In the genomic region with DNA sequence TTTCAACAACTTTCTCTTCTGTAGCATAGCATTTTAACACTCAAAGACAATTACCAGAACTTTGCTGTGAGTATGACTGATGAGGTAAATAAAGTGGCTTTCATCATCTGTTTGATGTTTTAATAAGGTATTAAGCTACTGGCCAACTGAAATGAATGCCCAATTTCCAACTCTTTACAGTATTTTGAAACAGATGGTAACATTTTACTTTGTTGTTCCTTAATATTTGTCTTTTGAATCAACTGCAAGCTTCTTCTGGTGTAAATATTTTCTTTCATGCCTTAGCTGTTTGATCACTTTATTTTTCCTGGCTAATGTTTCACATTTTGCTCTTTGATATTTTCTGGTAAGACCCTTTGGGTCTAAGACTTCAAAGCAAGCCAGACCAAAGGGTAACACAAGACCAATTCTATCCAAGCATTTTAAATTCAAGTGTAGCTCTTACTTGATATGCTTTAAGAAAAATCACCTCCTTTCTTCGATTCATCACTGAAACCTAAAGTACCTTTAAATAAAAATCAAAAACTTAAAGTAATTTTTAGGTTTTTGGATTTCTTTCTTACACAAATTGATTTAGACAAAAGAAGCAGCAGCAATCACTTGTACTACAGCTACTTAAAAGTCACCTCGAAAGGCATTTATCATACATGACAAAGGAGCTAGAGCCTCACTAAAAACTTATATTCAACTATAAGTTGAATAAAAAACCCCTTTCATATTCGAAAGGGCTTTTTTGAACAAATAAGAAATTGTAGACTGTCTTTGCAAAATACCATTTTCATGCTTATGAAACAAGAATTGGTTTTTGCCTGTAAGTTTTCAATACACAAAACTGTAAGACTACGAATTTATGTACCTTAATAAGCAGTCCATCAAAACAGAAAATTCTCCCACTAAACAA, we compare ENCODE assay signal across 1 cellular context.
A peak's percentile ranks its signal among the peaks of the same experiment; 100 is the strongest.
TF ChIP-seq lines count a peak whose summit lies in the region.

No MANE protein-coding gene starts in this region.

TF ChIP-seq in HepG2, 621 proteins besides CTCF, POLR2A, EP300 and RAD21 (continued from another document and continues in another):
- TF ChIP-seq, protein P1, sequence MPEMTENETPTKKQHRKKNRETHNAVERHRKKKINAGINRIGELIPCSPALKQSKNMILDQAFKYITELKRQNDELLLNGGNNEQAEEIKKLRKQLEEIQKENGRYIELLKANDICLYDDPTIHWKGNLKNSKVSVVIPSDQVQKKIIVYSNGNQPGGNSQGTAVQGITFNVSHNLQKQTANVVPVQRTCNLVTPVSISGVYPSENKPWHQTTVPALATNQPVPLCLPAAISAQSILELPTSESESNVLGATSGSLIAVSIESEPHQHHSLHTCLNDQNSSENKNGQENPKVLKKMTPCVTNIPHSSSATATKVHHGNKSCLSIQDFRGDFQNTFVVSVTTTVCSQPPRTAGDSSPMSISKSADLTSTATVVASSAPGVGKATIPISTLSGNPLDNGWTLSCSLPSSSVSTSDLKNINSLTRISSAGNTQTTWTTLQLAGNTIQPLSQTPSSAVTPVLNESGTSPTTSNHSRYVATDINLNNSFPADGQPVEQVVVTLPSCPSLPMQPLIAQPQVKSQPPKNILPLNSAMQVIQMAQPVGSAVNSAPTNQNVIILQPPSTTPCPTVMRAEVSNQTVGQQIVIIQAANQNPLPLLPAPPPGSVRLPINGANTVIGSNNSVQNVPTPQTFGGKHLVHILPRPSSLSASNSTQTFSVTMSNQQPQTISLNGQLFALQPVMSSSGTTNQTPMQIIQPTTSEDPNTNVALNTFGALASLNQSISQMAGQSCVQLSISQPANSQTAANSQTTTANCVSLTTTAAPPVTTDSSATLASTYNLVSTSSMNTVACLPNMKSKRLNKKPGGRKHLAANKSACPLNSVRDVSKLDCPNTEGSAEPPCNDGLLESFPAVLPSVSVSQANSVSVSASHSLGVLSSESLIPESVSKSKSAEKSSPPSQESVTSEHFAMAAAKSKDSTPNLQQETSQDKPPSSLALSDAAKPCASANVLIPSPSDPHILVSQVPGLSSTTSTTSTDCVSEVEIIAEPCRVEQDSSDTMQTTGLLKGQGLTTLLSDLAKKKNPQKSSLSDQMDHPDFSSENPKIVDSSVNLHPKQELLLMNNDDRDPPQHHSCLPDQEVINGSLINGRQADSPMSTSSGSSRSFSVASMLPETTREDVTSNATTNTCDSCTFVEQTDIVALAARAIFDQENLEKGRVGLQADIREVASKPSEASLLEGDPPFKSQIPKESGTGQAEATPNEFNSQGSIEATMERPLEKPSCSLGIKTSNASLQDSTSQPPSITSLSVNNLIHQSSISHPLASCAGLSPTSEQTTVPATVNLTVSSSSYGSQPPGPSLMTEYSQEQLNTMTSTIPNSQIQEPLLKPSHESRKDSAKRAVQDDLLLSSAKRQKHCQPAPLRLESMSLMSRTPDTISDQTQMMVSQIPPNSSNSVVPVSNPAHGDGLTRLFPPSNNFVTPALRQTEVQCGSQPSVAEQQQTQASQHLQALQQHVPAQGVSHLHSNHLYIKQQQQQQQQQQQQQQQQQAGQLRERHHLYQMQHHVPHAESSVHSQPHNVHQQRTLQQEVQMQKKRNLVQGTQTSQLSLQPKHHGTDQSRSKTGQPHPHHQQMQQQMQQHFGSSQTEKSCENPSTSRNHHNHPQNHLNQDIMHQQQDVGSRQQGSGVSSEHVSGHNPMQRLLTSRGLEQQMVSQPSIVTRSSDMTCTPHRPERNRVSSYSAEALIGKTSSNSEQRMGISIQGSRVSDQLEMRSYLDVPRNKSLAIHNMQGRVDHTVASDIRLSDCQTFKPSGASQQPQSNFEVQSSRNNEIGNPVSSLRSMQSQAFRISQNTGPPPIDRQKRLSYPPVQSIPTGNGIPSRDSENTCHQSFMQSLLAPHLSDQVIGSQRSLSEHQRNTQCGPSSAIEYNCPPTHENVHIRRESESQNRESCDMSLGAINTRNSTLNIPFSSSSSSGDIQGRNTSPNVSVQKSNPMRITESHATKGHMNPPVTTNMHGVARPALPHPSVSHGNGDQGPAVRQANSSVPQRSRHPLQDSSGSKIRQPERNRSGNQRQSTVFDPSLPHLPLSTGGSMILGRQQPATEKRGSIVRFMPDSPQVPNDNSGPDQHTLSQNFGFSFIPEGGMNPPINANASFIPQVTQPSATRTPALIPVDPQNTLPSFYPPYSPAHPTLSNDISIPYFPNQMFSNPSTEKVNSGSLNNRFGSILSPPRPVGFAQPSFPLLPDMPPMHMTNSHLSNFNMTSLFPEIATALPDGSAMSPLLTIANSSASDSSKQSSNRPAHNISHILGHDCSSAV (CRISPR knock-in tag; IDR thresholded peaks at IDR 0.05; ENCODE audit: borderline replicate concordance), result no peak
- TF ChIP-seq RARG (CRISPR knock-in tag; IDR thresholded peaks at IDR 0.05; ENCODE audit: low read depth) (no peak), NR2F1 (CRISPR knock-in tag; IDR thresholded peaks at IDR 0.05) (peak in 1 of 2 experiments; percentile 38; a peak in 1 of 4 replicates), ZNF660 (CRISPR knock-in tag; IDR thresholded peaks at IDR 0.05; ENCODE audit: borderline replicate concordance, low read depth) (no peak), PAX8 (CRISPR knock-in tag; IDR thresholded peaks at IDR 0.05; ENCODE audit: borderline replicate concordance) (no peak), SP4 (CRISPR knock-in tag; IDR thresholded peaks at IDR 0.05) (no peak), ZBTB3 (CRISPR knock-in tag; IDR thresholded peaks at IDR 0.05; ENCODE audit: borderline replicate concordance, low read depth) (no peak), KLF6 (CRISPR knock-in tag; IDR thresholded peaks at IDR 0.05) (peak; percentile 77; the same call in 1 of the 2 replicates), BRD4 (CRISPR knock-in tag; IDR thresholded peaks at IDR 0.05) (0 out of 2 replicates have a peak, but pooled peaks have one; percentile 12), TMF1 (CRISPR knock-in tag; IDR thresholded peaks at IDR 0.05; ENCODE audit: low read depth) (no peak), ZNF891 (CRISPR knock-in tag; IDR thresholded peaks at IDR 0.05) (no peak)
- TF ChIP-seq, protein P2, sequence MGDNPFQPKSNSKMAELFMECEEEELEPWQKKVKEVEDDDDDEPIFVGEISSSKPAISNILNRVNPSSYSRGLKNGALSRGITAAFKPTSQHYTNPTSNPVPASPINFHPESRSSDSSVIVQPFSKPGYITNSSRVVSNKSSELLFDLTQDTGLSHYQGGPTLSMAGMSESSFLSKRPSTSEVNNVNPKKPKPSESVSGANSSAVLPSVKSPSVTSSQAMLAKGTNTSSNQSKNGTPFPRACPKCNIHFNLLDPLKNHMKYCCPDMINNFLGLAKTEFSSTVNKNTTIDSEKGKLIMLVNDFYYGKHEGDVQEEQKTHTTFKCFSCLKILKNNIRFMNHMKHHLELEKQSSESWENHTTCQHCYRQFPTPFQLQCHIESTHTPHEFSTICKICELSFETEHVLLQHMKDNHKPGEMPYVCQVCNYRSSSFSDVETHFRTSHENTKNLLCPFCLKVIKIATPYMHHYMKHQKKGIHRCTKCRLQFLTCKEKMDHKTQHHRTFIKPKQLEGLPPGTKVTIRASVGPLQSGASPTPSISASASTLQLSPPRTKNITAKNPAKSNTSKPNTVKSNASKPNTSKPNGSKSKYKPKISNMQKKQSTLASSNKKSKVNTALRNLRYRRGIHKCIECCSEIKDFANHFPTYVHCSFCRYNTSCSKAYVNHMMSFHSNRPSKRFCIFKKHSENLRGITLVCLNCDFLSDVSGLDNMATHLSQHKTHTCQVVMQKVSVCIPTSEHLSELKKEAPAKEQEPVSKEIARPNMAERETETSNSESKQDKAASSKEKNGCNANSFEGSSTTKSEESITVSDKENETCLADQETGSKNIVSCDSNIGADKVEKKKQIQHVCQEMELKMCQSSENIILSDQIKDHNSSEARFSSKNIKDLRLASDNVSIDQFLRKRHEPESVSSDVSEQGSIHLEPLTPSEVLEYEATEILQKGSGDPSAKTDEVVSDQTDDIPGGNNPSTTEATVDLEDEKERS (CRISPR knock-in tag; IDR thresholded peaks at IDR 0.05), result no peak
- TF ChIP-seq, protein P3, sequence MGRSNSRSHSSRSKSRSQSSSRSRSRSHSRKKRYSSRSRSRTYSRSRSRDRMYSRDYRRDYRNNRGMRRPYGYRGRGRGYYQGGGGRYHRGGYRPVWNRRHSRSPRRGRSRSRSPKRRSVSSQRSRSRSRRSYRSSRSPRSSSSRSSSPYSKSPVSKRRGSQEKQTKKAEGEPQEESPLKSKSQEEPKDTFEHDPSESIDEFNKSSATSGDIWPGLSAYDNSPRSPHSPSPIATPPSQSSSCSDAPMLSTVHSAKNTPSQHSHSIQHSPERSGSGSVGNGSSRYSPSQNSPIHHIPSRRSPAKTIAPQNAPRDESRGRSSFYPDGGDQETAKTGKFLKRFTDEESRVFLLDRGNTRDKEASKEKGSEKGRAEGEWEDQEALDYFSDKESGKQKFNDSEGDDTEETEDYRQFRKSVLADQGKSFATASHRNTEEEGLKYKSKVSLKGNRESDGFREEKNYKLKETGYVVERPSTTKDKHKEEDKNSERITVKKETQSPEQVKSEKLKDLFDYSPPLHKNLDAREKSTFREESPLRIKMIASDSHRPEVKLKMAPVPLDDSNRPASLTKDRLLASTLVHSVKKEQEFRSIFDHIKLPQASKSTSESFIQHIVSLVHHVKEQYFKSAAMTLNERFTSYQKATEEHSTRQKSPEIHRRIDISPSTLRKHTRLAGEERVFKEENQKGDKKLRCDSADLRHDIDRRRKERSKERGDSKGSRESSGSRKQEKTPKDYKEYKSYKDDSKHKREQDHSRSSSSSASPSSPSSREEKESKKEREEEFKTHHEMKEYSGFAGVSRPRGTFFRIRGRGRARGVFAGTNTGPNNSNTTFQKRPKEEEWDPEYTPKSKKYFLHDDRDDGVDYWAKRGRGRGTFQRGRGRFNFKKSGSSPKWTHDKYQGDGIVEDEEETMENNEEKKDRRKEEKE (IDR thresholded peaks at IDR 0.05), result no peak
- TF ChIP-seq, protein P4, sequence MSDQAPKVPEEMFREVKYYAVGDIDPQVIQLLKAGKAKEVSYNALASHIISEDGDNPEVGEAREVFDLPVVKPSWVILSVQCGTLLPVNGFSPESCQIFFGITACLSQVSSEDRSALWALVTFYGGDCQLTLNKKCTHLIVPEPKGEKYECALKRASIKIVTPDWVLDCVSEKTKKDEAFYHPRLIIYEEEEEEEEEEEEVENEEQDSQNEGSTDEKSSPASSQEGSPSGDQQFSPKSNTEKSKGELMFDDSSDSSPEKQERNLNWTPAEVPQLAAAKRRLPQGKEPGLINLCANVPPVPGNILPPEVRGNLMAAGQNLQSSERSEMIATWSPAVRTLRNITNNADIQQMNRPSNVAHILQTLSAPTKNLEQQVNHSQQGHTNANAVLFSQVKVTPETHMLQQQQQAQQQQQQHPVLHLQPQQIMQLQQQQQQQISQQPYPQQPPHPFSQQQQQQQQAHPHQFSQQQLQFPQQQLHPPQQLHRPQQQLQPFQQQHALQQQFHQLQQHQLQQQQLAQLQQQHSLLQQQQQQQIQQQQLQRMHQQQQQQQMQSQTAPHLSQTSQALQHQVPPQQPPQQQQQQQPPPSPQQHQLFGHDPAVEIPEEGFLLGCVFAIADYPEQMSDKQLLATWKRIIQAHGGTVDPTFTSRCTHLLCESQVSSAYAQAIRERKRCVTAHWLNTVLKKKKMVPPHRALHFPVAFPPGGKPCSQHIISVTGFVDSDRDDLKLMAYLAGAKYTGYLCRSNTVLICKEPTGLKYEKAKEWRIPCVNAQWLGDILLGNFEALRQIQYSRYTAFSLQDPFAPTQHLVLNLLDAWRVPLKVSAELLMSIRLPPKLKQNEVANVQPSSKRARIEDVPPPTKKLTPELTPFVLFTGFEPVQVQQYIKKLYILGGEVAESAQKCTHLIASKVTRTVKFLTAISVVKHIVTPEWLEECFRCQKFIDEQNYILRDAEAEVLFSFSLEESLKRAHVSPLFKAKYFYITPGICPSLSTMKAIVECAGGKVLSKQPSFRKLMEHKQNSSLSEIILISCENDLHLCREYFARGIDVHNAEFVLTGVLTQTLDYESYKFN (CRISPR knock-in tag; conservative IDR thresholded peaks at IDR 0.05), result peak; percentile 99
- TF ChIP-seq, protein P5, sequence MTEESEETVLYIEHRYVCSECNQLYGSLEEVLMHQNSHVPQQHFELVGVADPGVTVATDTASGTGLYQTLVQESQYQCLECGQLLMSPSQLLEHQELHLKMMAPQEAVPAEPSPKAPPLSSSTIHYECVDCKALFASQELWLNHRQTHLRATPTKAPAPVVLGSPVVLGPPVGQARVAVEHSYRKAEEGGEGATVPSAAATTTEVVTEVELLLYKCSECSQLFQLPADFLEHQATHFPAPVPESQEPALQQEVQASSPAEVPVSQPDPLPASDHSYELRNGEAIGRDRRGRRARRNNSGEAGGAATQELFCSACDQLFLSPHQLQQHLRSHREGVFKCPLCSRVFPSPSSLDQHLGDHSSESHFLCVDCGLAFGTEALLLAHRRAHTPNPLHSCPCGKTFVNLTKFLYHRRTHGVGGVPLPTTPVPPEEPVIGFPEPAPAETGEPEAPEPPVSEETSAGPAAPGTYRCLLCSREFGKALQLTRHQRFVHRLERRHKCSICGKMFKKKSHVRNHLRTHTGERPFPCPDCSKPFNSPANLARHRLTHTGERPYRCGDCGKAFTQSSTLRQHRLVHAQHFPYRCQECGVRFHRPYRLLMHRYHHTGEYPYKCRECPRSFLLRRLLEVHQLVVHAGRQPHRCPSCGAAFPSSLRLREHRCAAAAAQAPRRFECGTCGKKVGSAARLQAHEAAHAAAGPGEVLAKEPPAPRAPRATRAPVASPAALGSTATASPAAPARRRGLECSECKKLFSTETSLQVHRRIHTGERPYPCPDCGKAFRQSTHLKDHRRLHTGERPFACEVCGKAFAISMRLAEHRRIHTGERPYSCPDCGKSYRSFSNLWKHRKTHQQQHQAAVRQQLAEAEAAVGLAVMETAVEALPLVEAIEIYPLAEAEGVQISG (CRISPR knock-in tag; IDR thresholded peaks at IDR 0.05), result no peak
- TF ChIP-seq, protein P6, sequence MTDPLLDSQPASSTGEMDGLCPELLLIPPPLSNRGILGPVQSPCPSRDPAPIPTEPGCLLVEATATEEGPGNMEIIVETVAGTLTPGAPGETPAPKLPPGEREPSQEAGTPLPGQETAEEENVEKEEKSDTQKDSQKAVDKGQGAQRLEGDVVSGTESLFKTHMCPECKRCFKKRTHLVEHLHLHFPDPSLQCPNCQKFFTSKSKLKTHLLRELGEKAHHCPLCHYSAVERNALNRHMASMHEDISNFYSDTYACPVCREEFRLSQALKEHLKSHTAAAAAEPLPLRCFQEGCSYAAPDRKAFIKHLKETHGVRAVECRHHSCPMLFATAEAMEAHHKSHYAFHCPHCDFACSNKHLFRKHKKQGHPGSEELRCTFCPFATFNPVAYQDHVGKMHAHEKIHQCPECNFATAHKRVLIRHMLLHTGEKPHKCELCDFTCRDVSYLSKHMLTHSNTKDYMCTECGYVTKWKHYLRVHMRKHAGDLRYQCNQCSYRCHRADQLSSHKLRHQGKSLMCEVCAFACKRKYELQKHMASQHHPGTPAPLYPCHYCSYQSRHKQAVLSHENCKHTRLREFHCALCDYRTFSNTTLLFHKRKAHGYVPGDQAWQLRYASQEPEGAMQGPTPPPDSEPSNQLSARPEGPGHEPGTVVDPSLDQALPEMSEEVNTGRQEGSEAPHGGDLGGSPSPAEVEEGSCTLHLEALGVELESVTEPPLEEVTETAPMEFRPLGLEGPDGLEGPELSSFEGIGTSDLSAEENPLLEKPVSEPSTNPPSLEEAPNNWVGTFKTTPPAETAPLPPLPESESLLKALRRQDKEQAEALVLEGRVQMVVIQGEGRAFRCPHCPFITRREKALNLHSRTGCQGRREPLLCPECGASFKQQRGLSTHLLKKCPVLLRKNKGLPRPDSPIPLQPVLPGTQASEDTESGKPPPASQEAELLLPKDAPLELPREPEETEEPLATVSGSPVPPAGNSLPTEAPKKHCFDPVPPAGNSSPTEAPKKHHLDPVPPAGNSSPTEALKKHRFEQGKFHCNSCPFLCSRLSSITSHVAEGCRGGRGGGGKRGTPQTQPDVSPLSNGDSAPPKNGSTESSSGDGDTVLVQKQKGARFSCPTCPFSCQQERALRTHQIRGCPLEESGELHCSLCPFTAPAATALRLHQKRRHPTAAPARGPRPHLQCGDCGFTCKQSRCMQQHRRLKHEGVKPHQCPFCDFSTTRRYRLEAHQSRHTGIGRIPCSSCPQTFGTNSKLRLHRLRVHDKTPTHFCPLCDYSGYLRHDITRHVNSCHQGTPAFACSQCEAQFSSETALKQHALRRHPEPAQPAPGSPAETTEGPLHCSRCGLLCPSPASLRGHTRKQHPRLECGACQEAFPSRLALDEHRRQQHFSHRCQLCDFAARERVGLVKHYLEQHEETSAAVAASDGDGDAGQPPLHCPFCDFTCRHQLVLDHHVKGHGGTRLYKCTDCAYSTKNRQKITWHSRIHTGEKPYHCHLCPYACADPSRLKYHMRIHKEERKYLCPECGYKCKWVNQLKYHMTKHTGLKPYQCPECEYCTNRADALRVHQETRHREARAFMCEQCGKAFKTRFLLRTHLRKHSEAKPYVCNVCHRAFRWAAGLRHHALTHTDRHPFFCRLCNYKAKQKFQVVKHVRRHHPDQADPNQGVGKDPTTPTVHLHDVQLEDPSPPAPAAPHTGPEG (CRISPR knock-in tag; IDR thresholded peaks at IDR 0.05), result no peak
